In the genomic region with DNA sequence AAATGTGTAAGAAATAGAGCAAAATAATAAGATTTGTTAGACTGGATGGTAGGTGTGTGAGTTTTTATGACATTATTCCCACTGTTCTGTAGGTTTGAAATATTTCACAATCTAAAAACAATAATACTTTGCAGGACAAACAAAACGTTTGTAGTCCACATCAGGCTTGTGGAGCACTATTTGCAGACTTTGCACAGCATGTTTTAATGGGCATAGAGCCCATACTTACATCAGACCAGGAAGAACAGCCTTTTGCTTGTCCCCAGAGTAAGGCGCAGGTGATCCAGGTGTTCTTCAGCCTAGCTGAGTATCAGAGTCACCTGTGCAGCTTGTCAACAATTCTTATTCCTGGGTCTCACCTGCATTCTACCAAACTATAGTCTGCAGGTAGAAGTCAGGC, we compare ENCODE assay signal across 21 cellular contexts. TPM values are rescaled to one million over a fixed set of nuclear protein-coding genes. Genes with fewer than 3 reads are reported as not detected.
DNase-seq lines count a peak whose midpoint lies in the region; ATAC-seq and TF ChIP-seq lines count a peak whose summit lies in the region.
"Had no signal": no experiment of that assay in that cellular context is flagged by ENCODE, and none has a peak within 500 bp of the region (broad histone marks: within the 10 kb centered on the region; RNA-seq: fewer than 3 reads in every experiment).

No MANE protein-coding gene starts in this region.

- H3K4me1 ChIP-seq in liver (ENCODE audit: control insufficient read depth in 4 of 4, insufficient read depth in 4 of 4, low read length in 3 of 4), result no peaks in the 10 kb centered on the region
- no peaks in the 10 kb centered on the region for H3K4me1 ChIP-seq in upper lobe of right lung
- H3K4me1 ChIP-seq: breast epithelium, gastroesophageal sphincter had no signal

- H3K27ac Mint-ChIP-seq in WTC11, result no peak overlapping the region
- H3K27ac Mint-ChIP-seq: activated T-cell treated with anti-CD3 and anti-CD28 coated beads, Interleukin-2, amount 50 U/mL, for 24 hours; T-helper 1 cell treated with Interleukin-12 subunit alpha and Interleukin-12 subunit beta and Interleukin-4 antibody, amounts not matched to agents 30 μg/mL and 1 μg/mL, for 36 hours had no signal

- H3K36me3 ChIP-seq in liver (ENCODE audit: control insufficient read depth in 4 of 4, insufficient read depth in 3 of 4, low read depth in 1 of 4, low read length in 3 of 4), result no peaks in the 10 kb centered on the region
- no peaks in the 10 kb centered on the region for H3K36me3 ChIP-seq in upper lobe of right lung
- H3K36me3 ChIP-seq: breast epithelium, gastroesophageal sphincter had no signal

- H3K9me3 Mint-ChIP-seq in WTC11, result peaks cover 31% of the 10 kb centered on the region

- 22% methylated on average over 2 of the region's 2 CpGs for WGBS in liver

- H3K27ac ChIP-seq in liver (ENCODE audit: low read depth in 1 of 2, low read length in 2 of 2) (no peak overlapping the region), upper lobe of right lung (no peak overlapping the region)
- H3K27ac ChIP-seq: breast epithelium, gastroesophageal sphincter, SK-N-MC had no signal

- H3K4me3 ChIP-seq in liver (ENCODE audit: low read depth in 1 of 3, low read length in 3 of 3), result no peak overlapping the region
- no peak overlapping the region for H3K4me3 ChIP-seq in upper lobe of right lung
- H3K4me3 ChIP-seq: breast epithelium, gastroesophageal sphincter, SK-N-MC had no signal

- H3K4me1 Mint-ChIP-seq in WTC11, result no peaks in the 10 kb centered on the region
- H3K4me1 Mint-ChIP-seq: H9 had no signal

- H3K27me3 ChIP-seq in liver (ENCODE audit: control insufficient read depth in 4 of 4, insufficient read depth in 4 of 4, low read length in 3 of 4) (no peaks in the 10 kb centered on the region), upper lobe of right lung (no peaks in the 10 kb centered on the region)
- H3K27me3 ChIP-seq: breast epithelium, gastroesophageal sphincter had no signal

- ATAC-seq in WTC11 (no peak), upper lobe of right lung (peak; percentile 96), HG02973 (IDR thresholded peaks at IDR 0.05; ENCODE audit: unreplicated experiment) (no peak), GM21529 (IDR thresholded peaks at IDR 0.05; ENCODE audit: unreplicated experiment) (no peak)
- ATAC-seq: gastroesophageal sphincter had no signal

- peak; percentile 40 for DNase-seq in NCI-H345 (lab: John Stamatoyannopoulos, UW)
- no peak for DNase-seq in NCI-H345 treated with DMSO at 0.1 percent for 48 hours (lab: John Stamatoyannopoulos, UW; ENCODE audit: unreplicated experiment)
- DNase-seq in WTC11 (ENCODE audit: low spot score), result no peak
- DNase-seq in upper lobe of right lung, result no peak
- no peak for DNase-seq in C1 segment of cervical spinal cord (lab: John Stamatoyannopoulos, UW)
- DNase-seq: activated CD4-positive, alpha-beta T cell treated with anti-CD3 and anti-CD28 coated beads for 4 hours; activated naive CD4-positive, alpha-beta T cell treated with Interleukin-2 at 50 U/mL for 16 hours; activated T-cell treated with anti-CD3 and anti-CD28 coated beads, Interleukin-2, amount 50 U/mL, for 24 hours; cortex of kidney; DMS79 treated with DMSO at 0.1 percent for 48 hours; H9; hypothalamus; NCI-H524 treated with DMSO at 0.1 percent for 48 hours; RPMI8226 had no signal

- H3K36me3 Mint-ChIP-seq in WTC11, result peaks cover 12% of the 10 kb centered on the region

- peaks cover 6% of the 10 kb centered on the region; the same call in 1 of the 2 replicates for H3K27me3 Mint-ChIP-seq in WTC11 (ENCODE audit: low read depth)
- H3K27me3 Mint-ChIP-seq: activated T-cell treated with anti-CD3 and anti-CD28 coated beads, Interleukin-2, amount 50 U/mL, for 24 hours had no signal

- TF ChIP-seq RAD21 in liver (IDR thresholded peaks at IDR 0.05), result no peak

- intact Hi-C loops in upper lobe of right lung (cut with DNase I), result no loop called here

- H3K4me3 Mint-ChIP-seq in WTC11, result no peak overlapping the region
- H3K4me3 Mint-ChIP-seq: activated T-cell treated with anti-CD3 and anti-CD28 coated beads, Interleukin-2, amount 50 U/mL, for 24 hours; H9; T-helper 1 cell treated with Interleukin-12 subunit alpha and Interleukin-12 subunit beta and Interleukin-4 antibody, amounts not matched to agents 30 μg/mL and 1 μg/mL, for 36 hours had no signal

- H3K9me3 ChIP-seq in liver (ENCODE audit: control insufficient read depth in 4 of 4, low read length in 3 of 4) (peaks cover 0 to 8% (median 3%) of the 10 kb centered on the region in 4 donors), upper lobe of right lung (peaks cover 8% of the 10 kb centered on the region)

- no peak overlapping the region for H3K9ac ChIP-seq in liver (ENCODE audit: low read depth in 1 of 2, low read length in 2 of 2)

- POLR2A ChIA-PET in WTC11 (lab: Charles Lee), result no interaction called here

- TF ChIP-seq CTCF in WTC11 (IDR thresholded peaks at IDR 0.05) (no peak), liver (IDR thresholded peaks at IDR 0.05; ENCODE audit: low read depth, low read length, missing input control) (no peak), upper lobe of right lung (IDR thresholded peaks at IDR 0.05) (no peak)

- CTCF ChIA-PET in WTC11 (lab: Charles Lee), result no interaction called here

TF ChIP-seq in WTC11, 78 proteins besides CTCF, POLR2A, EP300 and RAD21:
- TF ChIP-seq, protein P1, sequence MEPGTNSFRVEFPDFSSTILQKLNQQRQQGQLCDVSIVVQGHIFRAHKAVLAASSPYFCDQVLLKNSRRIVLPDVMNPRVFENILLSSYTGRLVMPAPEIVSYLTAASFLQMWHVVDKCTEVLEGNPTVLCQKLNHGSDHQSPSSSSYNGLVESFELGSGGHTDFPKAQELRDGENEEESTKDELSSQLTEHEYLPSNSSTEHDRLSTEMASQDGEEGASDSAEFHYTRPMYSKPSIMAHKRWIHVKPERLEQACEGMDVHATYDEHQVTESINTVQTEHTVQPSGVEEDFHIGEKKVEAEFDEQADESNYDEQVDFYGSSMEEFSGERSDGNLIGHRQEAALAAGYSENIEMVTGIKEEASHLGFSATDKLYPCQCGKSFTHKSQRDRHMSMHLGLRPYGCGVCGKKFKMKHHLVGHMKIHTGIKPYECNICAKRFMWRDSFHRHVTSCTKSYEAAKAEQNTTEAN (CRISPR knock-in tag; IDR thresholded peaks at IDR 0.05), result no peak
- TF ChIP-seq RELA (CRISPR knock-in tag; IDR thresholded peaks at IDR 0.05; ENCODE audit: borderline replicate concordance) (no peak), GABPB1 (CRISPR knock-in tag; IDR thresholded peaks at IDR 0.05) (0 out of 2 replicates have a peak, but pooled peaks have one; percentile 48)
- TF ChIP-seq, protein P2, sequence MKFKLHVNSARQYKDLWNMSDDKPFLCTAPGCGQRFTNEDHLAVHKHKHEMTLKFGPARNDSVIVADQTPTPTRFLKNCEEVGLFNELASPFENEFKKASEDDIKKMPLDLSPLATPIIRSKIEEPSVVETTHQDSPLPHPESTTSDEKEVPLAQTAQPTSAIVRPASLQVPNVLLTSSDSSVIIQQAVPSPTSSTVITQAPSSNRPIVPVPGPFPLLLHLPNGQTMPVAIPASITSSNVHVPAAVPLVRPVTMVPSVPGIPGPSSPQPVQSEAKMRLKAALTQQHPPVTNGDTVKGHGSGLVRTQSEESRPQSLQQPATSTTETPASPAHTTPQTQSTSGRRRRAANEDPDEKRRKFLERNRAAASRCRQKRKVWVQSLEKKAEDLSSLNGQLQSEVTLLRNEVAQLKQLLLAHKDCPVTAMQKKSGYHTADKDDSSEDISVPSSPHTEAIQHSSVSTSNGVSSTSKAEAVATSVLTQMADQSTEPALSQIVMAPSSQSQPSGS (CRISPR knock-in tag; IDR thresholded peaks at IDR 0.05; ENCODE audit: borderline replicate concordance, low read depth), result no peak

TF ChIP-seq in liver, 16 proteins besides CTCF, POLR2A, EP300 and RAD21 (continues in another document):
- TF ChIP-seq FOXA2 (IDR thresholded peaks at IDR 0.05), result peak; percentile 29
- TF ChIP-seq YY1 (IDR thresholded peaks at IDR 0.05), result peak; percentile 12
- TF ChIP-seq GABPA (IDR thresholded peaks at IDR 0.05 in 1 of 2, conservative IDR thresholded peaks at IDR 0.05 in 1 of 2), result no peak
- TF ChIP-seq, protein P3, sequence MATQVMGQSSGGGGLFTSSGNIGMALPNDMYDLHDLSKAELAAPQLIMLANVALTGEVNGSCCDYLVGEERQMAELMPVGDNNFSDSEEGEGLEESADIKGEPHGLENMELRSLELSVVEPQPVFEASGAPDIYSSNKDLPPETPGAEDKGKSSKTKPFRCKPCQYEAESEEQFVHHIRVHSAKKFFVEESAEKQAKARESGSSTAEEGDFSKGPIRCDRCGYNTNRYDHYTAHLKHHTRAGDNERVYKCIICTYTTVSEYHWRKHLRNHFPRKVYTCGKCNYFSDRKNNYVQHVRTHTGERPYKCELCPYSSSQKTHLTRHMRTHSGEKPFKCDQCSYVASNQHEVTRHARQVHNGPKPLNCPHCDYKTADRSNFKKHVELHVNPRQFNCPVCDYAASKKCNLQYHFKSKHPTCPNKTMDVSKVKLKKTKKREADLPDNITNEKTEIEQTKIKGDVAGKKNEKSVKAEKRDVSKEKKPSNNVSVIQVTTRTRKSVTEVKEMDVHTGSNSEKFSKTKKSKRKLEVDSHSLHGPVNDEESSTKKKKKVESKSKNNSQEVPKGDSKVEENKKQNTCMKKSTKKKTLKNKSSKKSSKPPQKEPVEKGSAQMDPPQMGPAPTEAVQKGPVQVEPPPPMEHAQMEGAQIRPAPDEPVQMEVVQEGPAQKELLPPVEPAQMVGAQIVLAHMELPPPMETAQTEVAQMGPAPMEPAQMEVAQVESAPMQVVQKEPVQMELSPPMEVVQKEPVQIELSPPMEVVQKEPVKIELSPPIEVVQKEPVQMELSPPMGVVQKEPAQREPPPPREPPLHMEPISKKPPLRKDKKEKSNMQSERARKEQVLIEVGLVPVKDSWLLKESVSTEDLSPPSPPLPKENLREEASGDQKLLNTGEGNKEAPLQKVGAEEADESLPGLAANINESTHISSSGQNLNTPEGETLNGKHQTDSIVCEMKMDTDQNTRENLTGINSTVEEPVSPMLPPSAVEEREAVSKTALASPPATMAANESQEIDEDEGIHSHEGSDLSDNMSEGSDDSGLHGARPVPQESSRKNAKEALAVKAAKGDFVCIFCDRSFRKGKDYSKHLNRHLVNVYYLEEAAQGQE (IDR thresholded peaks at IDR 0.05), result peak; percentile 33
- TF ChIP-seq HNF4A (conservative IDR thresholded peaks at IDR 0.05), result peak; percentile 73 to 81
- TF ChIP-seq TAF1 (conservative IDR thresholded peaks at IDR 0.05), result no peak

RNA-seq across cellular contexts. Expression of a gene that starts 9.1 kb away (rescaled TPM):
- total RNA-seq in WTC11 (2021) (20.5 to 22.1 TPM (median 21.6 TPM) in 3 replicates), liver (1 to 10 TPM in 1 of 2 donors, under 1 TPM in 1; 0.92 to 1.8 TPM), upper lobe of right lung (13.2 TPM)
- under 1 TPM; 0.29 to 0.53 TPM for polyA plus RNA-seq in liver
